ENCODE assay signal across 6 cellular contexts in genomic region chr4:986428-986948, GRCh38. TPM values are rescaled to one million over a fixed set of nuclear protein-coding genes. Genes with fewer than 3 reads are reported as not detected.
DNase-seq lines count a peak whose midpoint lies in the region; ATAC-seq and TF ChIP-seq lines count a peak whose summit lies in the region.

No MANE protein-coding gene starts in this region.

- H3K4me1 ChIP-seq in CD4-positive, CD25-positive, alpha-beta regulatory T cell (ENCODE audit: control insufficient read depth, insufficient read depth, low read length, poor library complexity, severe bottlenecking): peaks cover 34% of the 10 kb centered on the region
- H3K4me1 ChIP-seq in osteoblast (ENCODE audit: insufficient read depth, low read length): peaks cover 23% of the 10 kb centered on the region

- TF ChIP-seq CTCF in osteoblast (IDR thresholded peaks at IDR 0.05; ENCODE audit: extremely low read depth, low read depth, low read length): no peak

- peaks cover 9% of the 10 kb centered on the region for H3K36me3 ChIP-seq in CD4-positive, CD25-positive, alpha-beta regulatory T cell (ENCODE audit: control insufficient read depth, insufficient read depth, low read length)
- no peaks in the 10 kb centered on the region for H3K36me3 ChIP-seq in osteoblast (ENCODE audit: insufficient read depth, low read length)

- no peaks in the 10 kb centered on the region for H3K27me3 ChIP-seq in CD4-positive, CD25-positive, alpha-beta regulatory T cell (ENCODE audit: control insufficient read depth, insufficient read depth, low read length)
- no peaks in the 10 kb centered on the region for H3K27me3 ChIP-seq in osteoblast (ENCODE audit: insufficient read depth, low read length)

- peak overlapping the region; percentile 89 to 95 (median 92) for H3K4me3 Mint-ChIP-seq in CD4-positive, CD25-positive, alpha-beta regulatory T cell
- H3K4me3 Mint-ChIP-seq in central memory CD8-positive, alpha-beta T cell: peak overlapping the region; percentile 88

- H3K79me2 ChIP-seq in osteoblast (ENCODE audit: insufficient read depth, low read length): peaks cover 9% of the 10 kb centered on the region

- no peaks in the 10 kb centered on the region for H3K9me3 ChIP-seq in CD4-positive, CD25-positive, alpha-beta regulatory T cell (ENCODE audit: control insufficient read depth in 2 of 2, low read length in 2 of 2)
- H3K9me3 ChIP-seq in osteoblast (ENCODE audit: low read depth, low read length): no peaks in the 10 kb centered on the region

- ATAC-seq in CD4-positive, CD25-positive, alpha-beta regulatory T cell (ENCODE audit: low read depth in 2 of 2): peak in 1 of 2 donors; percentile 6
- ATAC-seq in HG02852 (IDR thresholded peaks at IDR 0.05; ENCODE audit: unreplicated experiment) (peak; percentile 14), HG03378 (IDR thresholded peaks at IDR 0.05; ENCODE audit: unreplicated experiment) (no peak)
- ATAC-seq in central memory CD8-positive, alpha-beta T cell (replicated peaks; ENCODE audit: extremely low read depth, poor library complexity, severe bottlenecking): peak; percentile 43

- peak overlapping the region; percentile 96 for H3K4me2 ChIP-seq in osteoblast (ENCODE audit: insufficient read depth, low read length)

- peak overlapping the region; percentile 75 for H3K27ac ChIP-seq in CD4-positive, CD25-positive, alpha-beta regulatory T cell (ENCODE audit: insufficient read depth, low read length, poor library complexity, severe bottlenecking)
- H3K27ac ChIP-seq in osteoblast (ENCODE audit: low read depth, low read length): peak overlapping the region; percentile 63

- DNase-seq in CD4-positive, CD25-positive, alpha-beta regulatory T cell: no peak
- DNase-seq in central memory CD8-positive, alpha-beta T cell (ENCODE audit: low spot score in 2 of 2): no peak
- DNase-seq in osteoblast (ENCODE audit: insufficient read length, low spot score, missing footprints) (no peak), SW480 (ENCODE audit: low spot score) (no peak)

- H2AFZ ChIP-seq in osteoblast (ENCODE audit: low read length): peak overlapping the region; percentile 97

- no peaks in the 10 kb centered on the region for H3K27me3 Mint-ChIP-seq in CD4-positive, CD25-positive, alpha-beta regulatory T cell
- H3K27me3 Mint-ChIP-seq in central memory CD8-positive, alpha-beta T cell: no peaks in the 10 kb centered on the region

- H4K20me1 ChIP-seq in osteoblast (ENCODE audit: insufficient read depth, low read length): peaks cover 18% of the 10 kb centered on the region

- H3K4me3 ChIP-seq in CD4-positive, CD25-positive, alpha-beta regulatory T cell (ENCODE audit: low read depth, low read length): peak overlapping the region; percentile 83
- H3K4me3 ChIP-seq in osteoblast (ENCODE audit: insufficient read depth, low read length): peak overlapping the region; percentile 84

- peaks cover 0 to 1% (median 0%) of the 10 kb centered on the region in 7 donors for H3K9me3 Mint-ChIP-seq in CD4-positive, CD25-positive, alpha-beta regulatory T cell
- H3K9me3 Mint-ChIP-seq in central memory CD8-positive, alpha-beta T cell: no peaks in the 10 kb centered on the region

- H3K36me3 Mint-ChIP-seq in CD4-positive, CD25-positive, alpha-beta regulatory T cell: peaks cover 4% of the 10 kb centered on the region
- peaks cover 3% of the 10 kb centered on the region for H3K36me3 Mint-ChIP-seq in central memory CD8-positive, alpha-beta T cell (ENCODE audit: insufficient read depth)

- H3K4me1 Mint-ChIP-seq in CD4-positive, CD25-positive, alpha-beta regulatory T cell: peaks cover 0 to 32% (median 5%) of the 10 kb centered on the region in 4 donors
- peaks cover 16% of the 10 kb centered on the region for H3K4me1 Mint-ChIP-seq in central memory CD8-positive, alpha-beta T cell

- peak overlapping the region; percentile 74 to 91 (median 77) for H3K27ac Mint-ChIP-seq in CD4-positive, CD25-positive, alpha-beta regulatory T cell
- peak overlapping the region; percentile 86 for H3K27ac Mint-ChIP-seq in central memory CD8-positive, alpha-beta T cell (ENCODE audit: low read depth)

RNA-seq across cellular contexts. Expression of gene IDUA, which starts 0.4 kb away (rescaled TPM):
- total RNA-seq in CD4-positive, CD25-positive, alpha-beta regulatory T cell: 55.5 TPM
- 10 to 100 TPM in 1 of 4 donors, 1 to 10 TPM in 3; 7.5 to 13.1 (median 8.5) TPM for polyA plus RNA-seq in CD4-positive, CD25-positive, alpha-beta regulatory T cell
- 23.0 and 26.4 TPM in 2 replicates for total RNA-seq in osteoblast

RNA-seq across cellular contexts. Expression of gene SLC26A1, which starts 6.7 kb away (rescaled TPM):
- total RNA-seq in CD4-positive, CD25-positive, alpha-beta regulatory T cell: 0.37 TPM
- polyA plus RNA-seq in CD4-positive, CD25-positive, alpha-beta regulatory T cell: 1 to 10 TPM in 2 of 4 donors, under 1 TPM in 2; 0.42 to 1.7 (median 1.0) TPM
- total RNA-seq in osteoblast: 0.36 and 0.59 TPM in 2 replicates

RNA-seq across cellular contexts. Expression of gene DGKQ, which starts 13.1 kb away (rescaled TPM):
- total RNA-seq in CD4-positive, CD25-positive, alpha-beta regulatory T cell: 22.5 TPM
- polyA plus RNA-seq in CD4-positive, CD25-positive, alpha-beta regulatory T cell: 1 to 10 TPM; 2.4 to 5.4 (median 3.1) TPM
- 10.3 and 15.2 TPM in 2 replicates for total RNA-seq in osteoblast

RNA-seq across cellular contexts. Expression of gene FGFRL1, which starts 24.9 kb away (rescaled TPM):
- total RNA-seq in CD4-positive, CD25-positive, alpha-beta regulatory T cell: 14.3 TPM
- polyA plus RNA-seq in CD4-positive, CD25-positive, alpha-beta regulatory T cell: 1 to 10 TPM in 1 of 4 donors, under 1 TPM in 3; 0.27 to 1.6 (median 0.33) TPM
- total RNA-seq in osteoblast: 29.2 and 30.8 TPM in 2 replicates

RNA-seq across cellular contexts. Expression of gene TMEM175, which starts 54.2 kb away (rescaled TPM):
- 46.0 TPM for total RNA-seq in CD4-positive, CD25-positive, alpha-beta regulatory T cell
- polyA plus RNA-seq in CD4-positive, CD25-positive, alpha-beta regulatory T cell: 10 to 100 TPM; 12.1 to 17.5 (median 14.1) TPM
- 12.4 and 13.8 TPM in 2 replicates for total RNA-seq in osteoblast
